Comparison of ENCODE assay signal across 16 cellular contexts in the genomic region with DNA sequence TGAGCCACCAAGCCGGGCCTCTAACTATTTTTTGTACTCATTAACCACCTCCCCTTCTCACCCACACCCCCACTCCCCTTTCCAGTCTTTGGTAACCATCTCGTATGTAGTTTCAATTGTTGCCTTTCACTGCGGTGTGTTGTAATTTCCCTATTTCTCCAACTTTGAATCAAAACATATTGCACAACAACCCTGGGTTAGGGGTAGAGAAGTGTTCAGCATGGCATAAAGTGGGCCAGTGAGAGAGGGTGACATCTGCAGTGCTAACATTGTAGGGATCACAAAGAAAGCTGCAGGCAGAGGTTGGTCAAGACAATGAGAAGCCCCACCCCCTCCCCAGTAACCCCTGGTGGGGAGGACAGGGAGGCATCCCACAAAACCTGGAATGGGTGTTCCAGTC.
"Had no signal": no experiment of that assay in that cellular context is flagged by ENCODE, and none has a peak within 500 bp of the region (broad histone marks: within the 10 kb centered on the region; RNA-seq: fewer than 3 reads in every experiment).

No MANE protein-coding gene starts in this region.

- H3K4me1 Mint-ChIP-seq: activated naive CD8-positive, alpha-beta T cell treated with anti-CD3 and anti-CD28 coated beads, Interleukin-2, amount 10 ng/mL, durations not matched to agents 7 days and 5 days; neural crest cell had no signal

- H3K4me3 ChIP-seq: gastrocnemius medialis, heart left ventricle, lung, ovary, sigmoid colon, stomach had no signal

- H3K36me3 ChIP-seq: gastrocnemius medialis, heart left ventricle, ovary, sigmoid colon, stomach had no signal

- ATAC-seq: effector memory CD8-positive, alpha-beta T cell; gastrocnemius medialis had no signal

- H3K36me3 Mint-ChIP-seq: activated naive CD8-positive, alpha-beta T cell treated with anti-CD3 and anti-CD28 coated beads, Interleukin-2, amount 10 ng/mL, durations not matched to agents 7 days and 5 days had no signal

- H3K9me3 ChIP-seq: gastrocnemius medialis, ovary, sigmoid colon, stomach had no signal

- H3K27ac ChIP-seq: gastrocnemius medialis, heart left ventricle, ovary, sigmoid colon, stomach had no signal

- H3K27ac Mint-ChIP-seq: activated naive CD8-positive, alpha-beta T cell treated with anti-CD3 and anti-CD28 coated beads, Interleukin-2, amount 10 ng/mL, durations not matched to agents 7 days and 5 days; effector memory CD8-positive, alpha-beta T cell had no signal

- H3K27me3 Mint-ChIP-seq: activated naive CD8-positive, alpha-beta T cell treated with anti-CD3 and anti-CD28 coated beads, Interleukin-2, amount 10 ng/mL, durations not matched to agents 7 days and 5 days; effector memory CD8-positive, alpha-beta T cell had no signal

- H3K4me1 ChIP-seq: gastrocnemius medialis, heart left ventricle, sigmoid colon, stomach had no signal

- H3K9me3 Mint-ChIP-seq: neural crest cell had no signal

- H3K27me3 ChIP-seq: gastrocnemius medialis, heart left ventricle, ovary, sigmoid colon, stomach had no signal

- H3K4me3 Mint-ChIP-seq: activated naive CD8-positive, alpha-beta T cell treated with anti-CD3 and anti-CD28 coated beads, Interleukin-2, amount 10 ng/mL, durations not matched to agents 7 days and 5 days; effector memory CD8-positive, alpha-beta T cell; neural crest cell had no signal

- DNase-seq: activated CD4-positive, alpha-beta T cell treated with anti-CD3 and anti-CD28 coated beads, Interleukin-2, amount 50 U/mL, for 1 hour; activated CD4-positive, CD25-positive, alpha-beta regulatory T cell; activated CD8-positive, alpha-beta memory T cell treated with anti-CD3 and anti-CD28 coated beads for 24 hours; activated gamma-delta T cell treated with Interleukin-2 at 50 U/mL for 16 hours; activated naive CD8-positive, alpha-beta T cell treated with anti-CD3 and anti-CD28 coated beads, Interleukin-2, amount 10 ng/mL, durations not matched to agents 7 days and 5 days; dermis blood vessel endothelial cell; effector memory CD8-positive, alpha-beta T cell; gastrocnemius medialis; heart left ventricle; midbrain; ovary; sigmoid colon; stimulated activated CD4-positive, alpha-beta T cell treated with anti-CD3 and anti-CD28 coated beads, Interleukin-1b, Interleukin-23, amount 100 ng/mL, for 48 hours; stomach had no signal
